9 cellular contexts compared by ENCODE assay signal in genomic region chr2:132415256-132416079, GRCh38. TPM values are rescaled to one million over a fixed set of nuclear protein-coding genes. Genes with fewer than 3 reads are reported as not detected.
DNase-seq lines count a peak whose midpoint lies in the region; ATAC-seq and TF ChIP-seq lines count a peak whose summit lies in the region.
"Had no signal": no experiment of that assay in that cellular context is flagged by ENCODE, and none has a peak within 500 bp of the region (broad histone marks: within the 10 kb centered on the region; RNA-seq: fewer than 3 reads in every experiment).

No MANE protein-coding gene starts in this region.

- H2AFZ ChIP-seq in H9 (ENCODE audit: low read length): no peak overlapping the region

- H3K4me2 ChIP-seq in H9 (ENCODE audit: insufficient read depth, insufficient read length, low read length): peak overlapping the region; percentile 36

- no peak overlapping the region for H2BK5ac ChIP-seq in H9 (ENCODE audit: insufficient read length, low read length)

- H3K9me3 ChIP-seq in H9 (ENCODE audit: control insufficient read depth, low read depth, low read length): no peaks in the 10 kb centered on the region
- no peaks in the 10 kb centered on the region for H3K9me3 ChIP-seq in Panc1 (ENCODE audit: control insufficient read depth, insufficient read depth, low read depth, low read length)
- H3K9me3 ChIP-seq in gastrocnemius medialis: no peaks in the 10 kb centered on the region

- H4K91ac ChIP-seq in H9 (ENCODE audit: insufficient read length, low read depth, low read length): no peak overlapping the region

- H3K9me3 Mint-ChIP-seq in H9: no peaks in the 10 kb centered on the region

- H3K56ac ChIP-seq in H9 (ENCODE audit: insufficient read length, low read depth, low read length): no peak overlapping the region

- H3T11ph ChIP-seq in H9 (ENCODE audit: low read length): no peak overlapping the region

- no peak overlapping the region for H3K23ac ChIP-seq in H9 (ENCODE audit: insufficient read length, low read depth, low read length)

- no peak overlapping the region for H2BK120ac ChIP-seq in H9 (ENCODE audit: low read depth, low read length, poor library complexity, severe bottlenecking)

- H3K4me3 ChIP-seq in Panc1 (ENCODE audit: low read depth in 2 of 2, low read length in 2 of 2) (peak overlapping the region; percentile 57 to 79), fibroblast of villous mesenchyme (ENCODE audit: low read depth, low read length) (peak overlapping the region; percentile 67), gastrocnemius medialis (peak overlapping the region; percentile 48 to 61 (median 59))

- no peaks in the 10 kb centered on the region for H4K20me1 ChIP-seq in H9 (ENCODE audit: control insufficient read depth, insufficient read depth, insufficient read length)

- no peak overlapping the region for H2BK15ac ChIP-seq in H9 (ENCODE audit: low read depth, low read length)

- intact Hi-C loops in Panc1 (cut with micrococcal nuclease; ENCODE audit: unreplicated experiment) (loop anchor here (10.0 kb wide), 1 partner anchor 141 kb away; no protein-coding TSS in a partner anchor), gastrocnemius medialis (cut with DNase I; ENCODE audit: low total_unique reads) (no loop called here)

- H3K4ac ChIP-seq in H9 (ENCODE audit: low read depth, low read length): no peak overlapping the region

- H3K27me3 ChIP-seq in H9 (ENCODE audit: insufficient read depth, low read length) (peaks cover 5% of the 10 kb centered on the region; the same call in 1 of the 2 replicates), Panc1 (ENCODE audit: control insufficient read depth, insufficient read depth, low read length) (no peaks in the 10 kb centered on the region), gastrocnemius medialis (no peaks in the 10 kb centered on the region)

- no peak overlapping the region for H4K5ac ChIP-seq in H9 (ENCODE audit: insufficient read length, low read depth, low read length)

- no peak overlapping the region for H2AK5ac ChIP-seq in H9 (ENCODE audit: insufficient read length, low read length)

- H3K36me3 Mint-ChIP-seq in H9 (ENCODE audit: insufficient read depth in 1 of 3, low read depth in 3 of 3): no peaks in the 10 kb centered on the region; a peak in 1 of 7 replicates

- DNase-seq in H9: no peak
- no peak for DNase-seq in Panc1 (ENCODE audit: low read depth, low spot score)
- DNase-seq in fibroblast of villous mesenchyme (ENCODE audit: low read depth): peak; percentile 67
- no peak for DNase-seq in gastrocnemius medialis
- no peak for DNase-seq in G401 (ENCODE audit: low spot score)
- DNase-seq in NCI-H1930 (lab: John Stamatoyannopoulos, UW): no peak
- no peak for DNase-seq in mucosa of gallbladder (ENCODE audit: low spot score)
- no peak for DNase-seq in stimulated activated CD4-positive, alpha-beta T cell treated with anti-CD3 and anti-CD28 coated beads, Interleukin-15, amount 100 ng/mL, for 24 hours

- TF ChIP-seq POLR2A in gastrocnemius medialis (IDR thresholded peaks at IDR 0.05): no peak

- CTCF ChIA-PET in Panc1 (lab: Charles Lee): interaction anchor here (0.6 to 1.4 kb wide), 2 partner anchors 23 to 67 kb away, joined by 3 to 4 read pairs; no protein-coding TSS in a partner anchor

- H2BK12ac ChIP-seq in H9 (ENCODE audit: insufficient read length, low read depth, low read length): no peak overlapping the region

- H3K27me3 Mint-ChIP-seq in H9 (ENCODE audit: low read depth): peaks cover 43% of the 10 kb centered on the region

- no peaks in the 10 kb centered on the region for H3K79me1 ChIP-seq in H9 (ENCODE audit: insufficient read depth, low read depth, low read length, poor library complexity, severe bottlenecking)

- H3K18ac ChIP-seq in H9 (ENCODE audit: insufficient read length, low read depth, low read length): no peak overlapping the region

- peak overlapping the region; percentile 75 to 81 for H3K4me3 Mint-ChIP-seq in H9

- H4K8ac ChIP-seq in H9 (replicated peaks; ENCODE audit: insufficient read length, low read depth, low read length): no peak overlapping the region

- H3K4me1 Mint-ChIP-seq in H9: peaks cover 15 to 21% of the 10 kb centered on the region in 2 experiments

- no peak for TF ChIP-seq CTCF in H9 (conservative IDR thresholded peaks at IDR 0.05)
- no peak for TF ChIP-seq CTCF in Panc1 (IDR thresholded peaks at IDR 0.05)
- no peak for TF ChIP-seq CTCF in fibroblast of villous mesenchyme (IDR thresholded peaks at IDR 0.05; ENCODE audit: insufficient read depth, low read depth, low read length)
- TF ChIP-seq CTCF in gastrocnemius medialis (IDR thresholded peaks at IDR 0.05 in 4 of 5, conservative IDR thresholded peaks at IDR 0.05 in 1 of 5): no peak

- H3K4me1 ChIP-seq in H9 (ENCODE audit: insufficient read depth, low read length) (no peaks in the 10 kb centered on the region), Panc1 (ENCODE audit: control insufficient read depth, insufficient read depth, low read length) (peaks cover 34% of the 10 kb centered on the region), gastrocnemius medialis (peaks cover 5 to 12% of the 10 kb centered on the region in 2 donors)

- in situ Hi-C loops in Panc1 (cut with HindIII; ENCODE audit: low pct_unique_long_range_greater_than_20kb, low sequenced_read_pairs) (no loop called here), gastrocnemius medialis (cut with MboI; ENCODE audit: low sequenced_read_pairs in 4 of 4) (no loop called here), G401 (cut with HindIII; ENCODE audit: low sequenced_read_pairs) (no loop called here)

- no CpG with 5 or more reads among the region's 22 CpGs for WGBS in H9 (ENCODE audit: extremely low coverage, insufficient read length, low lambda C conversion rate)

- POLR2A ChIA-PET in Panc1 (lab: Charles Lee): interaction anchor here (0.6 kb wide), 1 partner anchor 733 kb away, joined by 3 read pairs; no protein-coding TSS in a partner anchor

- H3K36me3 ChIP-seq in Panc1 (ENCODE audit: control insufficient read depth, insufficient read depth, low read length) (no peaks in the 10 kb centered on the region), gastrocnemius medialis (no peaks in the 10 kb centered on the region)

- no peaks in the 10 kb centered on the region for H3K23me2 ChIP-seq in H9 (ENCODE audit: insufficient read length, low read depth, low read length, poor library complexity, severe bottlenecking)

- H3K27ac ChIP-seq in H9 (ENCODE audit: insufficient read length, low read depth, low read length) (no peak overlapping the region), Panc1 (ENCODE audit: low read length) (peak overlapping the region; percentile 75), gastrocnemius medialis (peak overlapping the region in 1 of 4 donors; percentile 59)

- ATAC-seq in Panc1: peak; percentile 17
- no peak for ATAC-seq in gastrocnemius medialis

- no TSS peak for BruUV-seq in Panc1 (replicated peaks; lab: Mats Ljungman, UMichigan)

- H2BK20ac ChIP-seq in H9 (ENCODE audit: low read depth, low read length, poor library complexity, severe bottlenecking): no peak overlapping the region

- no peak overlapping the region for H3K27ac Mint-ChIP-seq in H9

- no peak overlapping the region for H3K9ac ChIP-seq in H9 (ENCODE audit: extremely low read depth, insufficient read length, low read length)

- no peak overlapping the region for H3K14ac ChIP-seq in H9 (ENCODE audit: insufficient read depth, low read length)

- H3K79me2 ChIP-seq in H9 (ENCODE audit: insufficient read depth, low read length): no peaks in the 10 kb centered on the region

RNA-seq across cellular contexts. Expression of gene GPR39, which starts 1.1 kb away (rescaled TPM):
- total RNA-seq in H9 (2021) (0.20 and 0.50 TPM in 2 replicates), Panc1 (2021; ENCODE audit: unreplicated experiment) (9.0 TPM), fibroblast of villous mesenchyme (3.2 and 5.6 TPM in 2 replicates), gastrocnemius medialis (under 1 TPM in 1 of 4 donors, not detected in 3; 0.15 TPM), mucosa of gallbladder (12.7 TPM)
- 7.2 TPM for polyA plus RNA-seq in Panc1 (2012; ENCODE audit: insufficient read length)
- 0.44 TPM in 1 of 2 replicates, not detected in the other for total RNA-seq in G401 (2014; rRNA removed; shearing (Covaris generic))
- total RNA-seq: T-helper 1 cell treated with Interleukin-12 subunit alpha and Interleukin-12 subunit beta and Interleukin-4 antibody, amounts not matched to agents 30 ng/mL and 1 ng/mL, for 36 hours had no signal
